In the genomic region with DNA sequence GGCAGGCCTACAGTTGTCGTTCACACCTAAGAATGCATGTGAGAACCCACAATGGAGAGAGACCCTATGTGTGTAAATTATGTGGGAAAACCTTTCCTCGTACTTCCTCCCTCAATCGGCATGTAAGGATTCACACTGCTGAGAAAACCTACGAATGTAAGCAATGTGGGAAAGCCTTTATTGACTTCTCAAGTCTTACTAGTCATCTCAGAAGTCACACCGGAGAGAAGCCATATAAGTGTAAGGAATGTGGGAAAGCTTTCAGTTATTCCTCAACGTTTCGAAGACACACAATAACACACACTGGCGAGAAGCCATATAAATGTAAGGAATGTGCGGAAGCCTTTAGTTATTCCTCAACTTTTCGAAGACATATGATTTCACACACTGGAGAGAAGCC, we compare ENCODE assay signal across 29 cellular contexts. TPM values are rescaled to one million over a fixed set of nuclear protein-coding genes. Genes with fewer than 3 reads are reported as not detected.
"Had no signal": no experiment of that assay in that cellular context is flagged by ENCODE, and none has a peak within 500 bp of the region (broad histone marks: within the 10 kb centered on the region; RNA-seq: fewer than 3 reads in every experiment).

No MANE protein-coding gene starts in this region.

- DNase-seq: activated CD4-positive, alpha-beta T cell treated with anti-CD3 and anti-CD28 coated beads, Interleukin-2, amount 10 ng/mL, durations not matched to agents 7 days and 5 days; activated CD8-positive, alpha-beta memory T cell treated with anti-CD3 and anti-CD28 coated beads, Interleukin-2, amount 10 ng/mL, durations not matched to agents 7 days and 5 days; activated CD8-positive, alpha-beta T cell treated with anti-CD3 and anti-CD28 coated beads for 36 hours; activated gamma-delta T cell; activated naive CD4-positive, alpha-beta T cell treated with anti-CD3 and anti-CD28 coated beads, Interleukin-2, amount 50 U/mL, for 16 hours; activated naive CD8-positive, alpha-beta T cell treated with anti-CD3 and anti-CD28 coated beads, Interleukin-2, amount 50 U/mL, for 24 hours; activated T-cell treated with anti-CD3 and anti-CD28 coated beads for 4 hours; aorta; brain microvascular endothelial cell; caudate nucleus; dermis blood vessel endothelial cell; effector memory CD4-positive, alpha-beta T cell; gastrocnemius medialis; islet precursor cell; left colon; lower lobe of right lung; naive thymus-derived CD8-positive, alpha-beta T cell; retina; stimulated activated CD4-positive, alpha-beta T cell treated with anti-CD3 and anti-CD28 coated beads, Interleukin-2, amount 100 ng/mL, for 48 hours; stimulated activated CD8-positive, alpha-beta memory T cell treated with anti-CD3 and anti-CD28 coated beads, Interleukin-4, amount 100 ng/mL, for 48 hours; stimulated activated naive B cell treated with anti-CD40 and anti-IgM and Interleukin-4, amounts not matched to agents 10 μg/mL and 1 μg/mL and 100 μg/mL, for 72 hours; testis had no signal

- H3K4me3 ChIP-seq: esophagus muscularis mucosa, lower lobe of right lung, neural progenitor cell, testis, vagina had no signal

- H3K27ac ChIP-seq: brain microvascular endothelial cell, esophagus muscularis mucosa, gastrocnemius medialis, lower lobe of right lung, neural progenitor cell, testis, vagina, VCaP had no signal

- H3K4me2 ChIP-seq: neural progenitor cell had no signal

- H3K27me3 ChIP-seq: brain microvascular endothelial cell, esophagus muscularis mucosa, gastrocnemius medialis, neural progenitor cell, testis, vagina had no signal

- H3K27ac Mint-ChIP-seq: activated CD4-positive, alpha-beta T cell treated with anti-CD3 and anti-CD28 coated beads, Interleukin-2, amount 10 ng/mL, durations not matched to agents 7 days and 5 days; activated CD8-positive, alpha-beta memory T cell treated with anti-CD3 and anti-CD28 coated beads, Interleukin-2, amount 10 ng/mL, durations not matched to agents 7 days and 5 days; activated CD8-positive, alpha-beta T cell treated with anti-CD3 and anti-CD28 coated beads for 36 hours; activated naive CD8-positive, alpha-beta T cell treated with anti-CD3 and anti-CD28 coated beads, Interleukin-2, amount 50 U/mL, for 24 hours; naive thymus-derived CD8-positive, alpha-beta T cell; neural progenitor cell; stimulated activated naive B cell treated with anti-CD40 and anti-IgM and Interleukin-4, amounts not matched to agents 10 μg/mL and 1 μg/mL and 100 μg/mL, for 72 hours; type B pancreatic cell had no signal

- H3K27me3 Mint-ChIP-seq: activated CD4-positive, alpha-beta T cell treated with anti-CD3 and anti-CD28 coated beads, Interleukin-2, amount 10 ng/mL, durations not matched to agents 7 days and 5 days; activated CD8-positive, alpha-beta memory T cell treated with anti-CD3 and anti-CD28 coated beads, Interleukin-2, amount 10 ng/mL, durations not matched to agents 7 days and 5 days; activated CD8-positive, alpha-beta T cell treated with anti-CD3 and anti-CD28 coated beads for 36 hours; activated naive CD8-positive, alpha-beta T cell treated with anti-CD3 and anti-CD28 coated beads, Interleukin-2, amount 50 U/mL, for 24 hours; naive thymus-derived CD8-positive, alpha-beta T cell; stimulated activated naive B cell treated with anti-CD40 and anti-IgM and Interleukin-4, amounts not matched to agents 10 μg/mL and 1 μg/mL and 100 μg/mL, for 72 hours; type B pancreatic cell had no signal

- H3K9ac ChIP-seq: neural progenitor cell had no signal

- H2AFZ ChIP-seq: neural progenitor cell had no signal

- H3K4me1 ChIP-seq: esophagus muscularis mucosa, gastrocnemius medialis, lower lobe of right lung, neural progenitor cell, testis, vagina had no signal

- ATAC-seq: activated CD4-positive, CD25-positive, alpha-beta regulatory T cell treated with anti-CD3 and anti-CD28 coated beads, Interleukin-2, amount 50 U/mL, for 24 hours; activated CD8-positive, alpha-beta memory T cell treated with anti-CD3 and anti-CD28 coated beads, Interleukin-2, amount 10 ng/mL, durations not matched to agents 7 days and 5 days; activated CD8-positive, alpha-beta T cell treated with anti-CD3 and anti-CD28 coated beads for 36 hours; activated naive CD8-positive, alpha-beta T cell treated with anti-CD3 and anti-CD28 coated beads, Interleukin-2, amount 50 U/mL, for 24 hours; gastrocnemius medialis; left colon; lower lobe of right lung; naive thymus-derived CD8-positive, alpha-beta T cell; stimulated activated naive B cell treated with anti-CD40 and anti-IgM and Interleukin-4, amounts not matched to agents 10 μg/mL and 1 μg/mL and 100 μg/mL, for 72 hours had no signal

- H3K4me3 Mint-ChIP-seq: activated CD4-positive, alpha-beta T cell treated with anti-CD3 and anti-CD28 coated beads, Interleukin-2, amount 10 ng/mL, durations not matched to agents 7 days and 5 days; activated CD8-positive, alpha-beta memory T cell treated with anti-CD3 and anti-CD28 coated beads, Interleukin-2, amount 10 ng/mL, durations not matched to agents 7 days and 5 days; activated CD8-positive, alpha-beta T cell treated with anti-CD3 and anti-CD28 coated beads for 36 hours; activated naive CD8-positive, alpha-beta T cell treated with anti-CD3 and anti-CD28 coated beads, Interleukin-2, amount 50 U/mL, for 24 hours; neural progenitor cell; stimulated activated naive B cell treated with anti-CD40 and anti-IgM and Interleukin-4, amounts not matched to agents 10 μg/mL and 1 μg/mL and 100 μg/mL, for 72 hours; type B pancreatic cell had no signal

- H3K4me1 Mint-ChIP-seq: neural progenitor cell had no signal

- H3K9me3 ChIP-seq: testis had no signal

RNA-seq across cellular contexts. Expression of gene ZNF556, which starts 14.5 kb away (rescaled TPM):
- total RNA-seq: activated CD4-positive, alpha-beta T cell treated with anti-CD3 and anti-CD28 coated beads, Interleukin-2, amount 10 ng/mL, durations not matched to agents 7 days and 5 days; activated CD8-positive, alpha-beta memory T cell treated with anti-CD3 and anti-CD28 coated beads, Interleukin-2, amount 10 ng/mL, durations not matched to agents 7 days and 5 days; activated CD8-positive, alpha-beta T cell treated with anti-CD3 and anti-CD28 coated beads for 36 hours; lower lobe of right lung; naive thymus-derived CD8-positive, alpha-beta T cell; T-helper 2 cell treated with Interferon-gamma antibody and Interleukin-4, amounts not matched to agents 100 ng/mL and 5 ng/mL, for 36 hours; vagina had no signal
- polyA plus RNA-seq: aorta; naive thymus-derived CD8-positive, alpha-beta T cell had no signal
